ENCODE assay signal across 8 cellular contexts in genomic region chr6:28161410-28162079, GRCh38. TPM values are rescaled to one million over a fixed set of nuclear protein-coding genes. Genes with fewer than 3 reads are reported as not detected.
DNase-seq lines count a peak whose midpoint lies in the region; ATAC-seq and TF ChIP-seq lines count a peak whose summit lies in the region.

No MANE protein-coding gene starts in this region.

- peaks cover 4% of the 10 kb centered on the region for H3K36me3 ChIP-seq in CD4-positive, alpha-beta memory T cell (ENCODE audit: insufficient read depth, low read length)
- peaks cover 21% of the 10 kb centered on the region for H3K36me3 ChIP-seq in left ventricle myocardium inferior
- peaks cover 4 to 31% of the 10 kb centered on the region in 2 donors for H3K36me3 ChIP-seq in psoas muscle (ENCODE audit: insufficient read depth in 1 of 2, low read depth in 1 of 2)
- H3K36me3 ChIP-seq in urinary bladder (ENCODE audit: insufficient read depth), result peaks cover 4% of the 10 kb centered on the region

- H3K4me3 ChIP-seq in CD4-positive, alpha-beta memory T cell (ENCODE audit: low read length in 2 of 2), result peak overlapping the region in 1 of 2 donors; percentile 48
- H3K4me3 ChIP-seq in left ventricle myocardium inferior (peak overlapping the region; percentile 69), psoas muscle (peak overlapping the region; percentile 68), urinary bladder (ENCODE audit: low read depth, low read length) (peak overlapping the region; percentile 44)

- WGBS in psoas muscle, 3 donors, result 5 to 10% (median 7%) methylated on average over 32 of the region's 32 CpGs
- whole genome bisulfite sequencing in urinary bladder, result 3% methylated on average over 32 of the region's 32 CpGs

- TF ChIP-seq CTCF in left ventricle myocardium inferior (IDR thresholded peaks at IDR 0.05; ENCODE audit: borderline replicate concordance) (no peak), psoas muscle (IDR thresholded peaks at IDR 0.05) (no peak)

- no peak overlapping the region for H3K27ac ChIP-seq in CD4-positive, alpha-beta memory T cell (ENCODE audit: low read depth, low read length)
- H3K27ac ChIP-seq in left ventricle myocardium inferior (replicated peaks), result peak overlapping the region; percentile 36
- no peak overlapping the region for H3K27ac ChIP-seq in psoas muscle
- H3K27ac ChIP-seq in urinary bladder (ENCODE audit: low read depth), result no peak overlapping the region

- POLR2A ChIA-PET in CD4-positive, alpha-beta memory T cell (lab: Charles Lee; ENCODE audit: partially characterized antibody), result interaction anchor here (0.7 to 1.8 kb wide), 3 partner anchors 19 to 39 kb away, joined by 3 to 10 read pairs (median 3); partner anchors contain the start of gene ZKSCAN8

- intact Hi-C loops in CD4-positive, alpha-beta memory T cell (cut with micrococcal nuclease), result no loop called here
- intact Hi-C loops in left ventricle myocardium inferior (cut with micrococcal nuclease) (no loop called here), psoas muscle (cut with DNase I) (no loop called here)

- H3K9me3 Mint-ChIP-seq in CD4-positive, alpha-beta memory T cell, result peaks cover 0 to 3% (median 0%) of the 10 kb centered on the region in 8 donors

- H3K9me3 ChIP-seq in CD4-positive, alpha-beta memory T cell (ENCODE audit: control insufficient read depth in 1 of 2, low read length in 2 of 2), result no peaks in the 10 kb centered on the region
- H3K9me3 ChIP-seq in left ventricle myocardium inferior (replicated peaks) (no peaks in the 10 kb centered on the region), psoas muscle (no peaks in the 10 kb centered on the region)

- peaks cover 9% of the 10 kb centered on the region for H3K4me1 ChIP-seq in CD4-positive, alpha-beta memory T cell (ENCODE audit: insufficient read depth, low read length)
- peaks cover 16% of the 10 kb centered on the region for H3K4me1 ChIP-seq in left ventricle myocardium inferior
- no peaks in the 10 kb centered on the region for H3K4me1 ChIP-seq in psoas muscle
- H3K4me1 ChIP-seq in urinary bladder (ENCODE audit: insufficient read depth), result no peaks in the 10 kb centered on the region

- H3K4me3 Mint-ChIP-seq in CD4-positive, alpha-beta memory T cell, result peak overlapping the region; percentile 63 to 84 (median 80)

- CTCF ChIA-PET in CD4-positive, alpha-beta memory T cell (lab: Charles Lee; ENCODE audit: partially characterized antibody), result no interaction called here

- ATAC-seq in GM21360 (IDR thresholded peaks at IDR 0.05; ENCODE audit: unreplicated experiment) (peak; percentile 86), psoas muscle (peak; percentile 79 to 97 (median 95))

- H3K4me1 Mint-ChIP-seq in CD4-positive, alpha-beta memory T cell, result peaks cover 6 to 18% (median 15%) of the 10 kb centered on the region in 4 donors

- peak overlapping the region in 4 of 7 donors; percentile 33 to 70 (median 64) for H3K27ac Mint-ChIP-seq in CD4-positive, alpha-beta memory T cell

- peaks cover 20 to 27% of the 10 kb centered on the region in 2 donors for H3K36me3 Mint-ChIP-seq in CD4-positive, alpha-beta memory T cell

- DNase-seq in CD4-positive, alpha-beta memory T cell, result peak; percentile 77 to 84 (median 81)
- DNase-seq in HuH-7.5 (ENCODE audit: low spot score) (peak; percentile 7), SW480 (ENCODE audit: low spot score) (peak; percentile 2), left ventricle myocardium inferior (peak; percentile 78), psoas muscle (peak; percentile 75 to 85)
- DNase-seq in activated naive CD8-positive, alpha-beta T cell treated with anti-CD3 and anti-CD28 coated beads, Interleukin-2, amount 50 U/mL, for 16 hours (ENCODE audit: low read depth, low spot score), result peak; percentile 74

- H3K27me3 Mint-ChIP-seq in CD4-positive, alpha-beta memory T cell, result peaks cover 0 to 4% of the 10 kb centered on the region in 2 donors

- H3K27me3 ChIP-seq in CD4-positive, alpha-beta memory T cell (ENCODE audit: insufficient read depth, low read length), result no peaks in the 10 kb centered on the region
- H3K27me3 ChIP-seq in left ventricle myocardium inferior (ENCODE audit: low read depth) (no peaks in the 10 kb centered on the region), psoas muscle (ENCODE audit: insufficient read depth in 3 of 3, low read length in 2 of 3) (no peaks in the 10 kb centered on the region)

RNA-seq across cellular contexts. Expression of gene ZKSCAN8, which starts 19.9 kb away (rescaled TPM):
- total RNA-seq in CD4-positive, alpha-beta memory T cell, result 10 to 100 TPM; 40.8 to 43.3 TPM
- polyA plus RNA-seq in CD4-positive, alpha-beta memory T cell, result 1 to 10 TPM in 1 of 2 donors, not detected in 1; 1.8 TPM
- total RNA-seq in left ventricle myocardium inferior (11.2 TPM), psoas muscle (10 to 100 TPM in 2 of 4 donors, 1 to 10 TPM in 2; 7.7 to 12.5 (median 9.2) TPM), urinary bladder (33.0 TPM)
- polyA plus RNA-seq in psoas muscle (1 to 10 TPM; 1.6 to 8.2 (median 3.1) TPM), urinary bladder (12.0 TPM)

RNA-seq across cellular contexts. Expression of gene ZSCAN16, which starts 37.1 kb away (rescaled TPM):
- total RNA-seq in CD4-positive, alpha-beta memory T cell, result 10 to 100 TPM; 13.4 to 14.8 TPM
- polyA plus RNA-seq in CD4-positive, alpha-beta memory T cell, result 10 to 100 TPM; 12.4 to 14.2 TPM
- total RNA-seq in left ventricle myocardium inferior (2.1 TPM), psoas muscle (1 to 10 TPM in 3 of 4 donors, under 1 TPM in 1; 0.96 to 3.1 (median 1.7) TPM), urinary bladder (3.9 TPM)
- polyA plus RNA-seq in psoas muscle (1 to 10 TPM; 1.7 to 7.1 (median 3.1) TPM), urinary bladder (3.5 TPM)

Comparison
In these comparisons a context has a peak if more than half of its experiments do, and no peak if none do; other contexts are left out.
1. DNase-seq: peak in every context shown above with its lines; median percentile 81 in CD4-positive, alpha-beta memory T cell; 80 in psoas muscle; 78 in left ventricle myocardium inferior; 74 in activated naive CD8-positive, alpha-beta T cell treated with anti-CD3 and anti-CD28 coated beads, Interleukin-2, amount 50 U/mL, for 16 hours; 7 in HuH-7.5; 2 in SW480.